Comparison of ENCODE assay signal across 1 cellular context in genomic region chr1:230978491-230979388, GRCh38.
TF ChIP-seq lines count a peak whose summit lies in the region.

Gene ARV1, plus strand, starts transcription at chr1:230979094. Its CDS starts 12 bp downstream, at chr1:230979106.
Gene TTC13, minus strand, starts transcription at chr1:230978861. Its CDS starts 31 bp downstream, at chr1:230978830.

TF ChIP-seq in HepG2, 621 proteins besides CTCF, POLR2A, EP300 and RAD21 (continued from another document and continues in another):
- TF ChIP-seq BORCS8-MEF2B (CRISPR knock-in tag; IDR thresholded peaks at IDR 0.05) (peak; percentile 78; the same call in 1 of the 2 replicates), PAWR (CRISPR knock-in tag; IDR thresholded peaks at IDR 0.05; ENCODE audit: borderline replicate concordance) (no peak), ZNF276 (CRISPR knock-in tag; IDR thresholded peaks at IDR 0.05; ENCODE audit: low read depth) (no peak), STAT5B (CRISPR knock-in tag; IDR thresholded peaks at IDR 0.05) (no peak), MTF2 (CRISPR knock-in tag; IDR thresholded peaks at IDR 0.05; ENCODE audit: borderline replicate concordance) (peak; percentile 56; the same call in 1 of the 2 replicates), ZNF737 (CRISPR knock-in tag; IDR thresholded peaks at IDR 0.05; ENCODE audit: borderline replicate concordance) (peak; percentile 82; the same call in 1 of the 2 replicates), ATF7-NPFF (CRISPR knock-in tag; IDR thresholded peaks at IDR 0.05; ENCODE audit: low read depth) (peak; percentile 74), ZZZ3 (CRISPR knock-in tag; IDR thresholded peaks at IDR 0.05; ENCODE audit: borderline replicate concordance) (no peak; the same call in 1 of the 2 replicates), HNF4G (IDR thresholded peaks at IDR 0.05; ENCODE audit: borderline replicate concordance, low read depth, low read length) (no peak), HNF4G (CRISPR knock-in tag; IDR thresholded peaks at IDR 0.05; ENCODE audit: borderline replicate concordance, low read depth) (no peak), ZNF460 (CRISPR knock-in tag; IDR thresholded peaks at IDR 0.05; ENCODE audit: borderline replicate concordance) (no peak), IKZF4 (CRISPR knock-in tag; IDR thresholded peaks at IDR 0.05; ENCODE audit: borderline replicate concordance, low read depth, not compliant biosample characterization) (peak; percentile 14), ZBTB40 (IDR thresholded peaks at IDR 0.05) (peak; percentile 51; the same call in 1 of the 2 replicates), ZBTB40 (CRISPR knock-in tag; IDR thresholded peaks at IDR 0.05) (peak; percentile 77; the same call in 1 of the 2 replicates), DMAP1 (CRISPR knock-in tag; IDR thresholded peaks at IDR 0.05) (peak; percentile 79; the same call in 1 of the 2 replicates), TSC22D2 (CRISPR knock-in tag; IDR thresholded peaks at IDR 0.05; ENCODE audit: borderline replicate concordance) (peak; percentile 73; the same call in 1 of the 2 replicates), SIX4 (CRISPR knock-in tag; IDR thresholded peaks at IDR 0.05) (no peak; the same call in 1 of the 2 replicates), HNF4A (CRISPR knock-in tag; IDR thresholded peaks at IDR 0.05) (0 out of 2 replicates have a peak, but pooled peaks have one; percentile 15), TRIM22 (IDR thresholded peaks at IDR 0.05) (no peak), SRY (CRISPR knock-in tag; IDR thresholded peaks at IDR 0.05) (peak; percentile 89; the same call in 1 of the 2 replicates), TP53 (CRISPR knock-in tag; conservative IDR thresholded peaks at IDR 0.05) (peak; percentile 73; the same call in 1 of the 2 replicates), BCLAF1 (IDR thresholded peaks at IDR 0.05) (no peak), ZNF780A (CRISPR knock-in tag; IDR thresholded peaks at IDR 0.05) (no peak), RFXANK (CRISPR knock-in tag; IDR thresholded peaks at IDR 0.05) (no peak), GABPA (IDR thresholded peaks at IDR 0.05; ENCODE audit: low read depth, low read length) (peak; percentile 90), GABPA (CRISPR knock-in tag; IDR thresholded peaks at IDR 0.05; ENCODE audit: low read depth) (peak; percentile 98), LCORL (IDR thresholded peaks at IDR 0.05) (no peak), LCORL (CRISPR knock-in tag; IDR thresholded peaks at IDR 0.05) (peak; percentile 70), RBM39 (IDR thresholded peaks at IDR 0.05; ENCODE audit: low read depth, low read length, poor library complexity, severe bottlenecking) (peak; percentile 61), BCL3 (CRISPR knock-in tag; IDR thresholded peaks at IDR 0.05) (peak; percentile 85), PLSCR1 (CRISPR knock-in tag; IDR thresholded peaks at IDR 0.05; ENCODE audit: borderline replicate concordance) (no peak), PAXIP1 (CRISPR knock-in tag; conservative IDR thresholded peaks at IDR 0.05) (no peak; the same call in 1 of the 2 replicates), ZFP62 (CRISPR knock-in tag; IDR thresholded peaks at IDR 0.05) (peak; percentile 79; the same call in 1 of the 2 replicates)
